In genomic region chr16:716250-716607, GRCh38 we compare ENCODE assay signal across 8 cellular contexts. TPM values are rescaled to one million over a fixed set of nuclear protein-coding genes. Genes with fewer than 3 reads are reported as not detected.
DNase-seq lines count a peak whose midpoint lies in the region; ATAC-seq lines count a peak whose summit lies in the region.

No MANE protein-coding gene starts in this region.

- H3K36me3 Mint-ChIP-seq in activated CD4-positive, alpha-beta T cell treated with anti-CD3 and anti-CD28 coated beads, Interleukin-2, amount 10 ng/mL, durations not matched to agents 24 days and 14 days (ENCODE audit: low read depth) = no peaks in the 10 kb centered on the region
- no peaks in the 10 kb centered on the region for H3K36me3 Mint-ChIP-seq in activated T-helper 17 cell treated with anti-CD3 and anti-CD28 coated beads, Interleukin-2, amount 50 U/mL, for 72 hours (ENCODE audit: low read depth)

- H3K36me3 ChIP-seq in iPS-20b (ENCODE audit: insufficient read depth, low read depth, low read length) (no peaks in the 10 kb centered on the region), subcutaneous abdominal adipose tissue (ENCODE audit: control insufficient read depth in 5 of 5, insufficient read depth in 5 of 5, low read length in 5 of 5) (no peaks in the 10 kb centered on the region)

- peak overlapping the region; percentile 62 for H3K4me3 Mint-ChIP-seq in activated CD4-positive, alpha-beta T cell treated with anti-CD3 and anti-CD28 coated beads, Interleukin-2, amount 10 ng/mL, durations not matched to agents 24 days and 14 days
- peak overlapping the region; percentile 44 for H3K4me3 Mint-ChIP-seq in activated T-helper 17 cell treated with anti-CD3 and anti-CD28 coated beads, Interleukin-2, amount 50 U/mL, for 72 hours

- H3K27me3 Mint-ChIP-seq in activated CD4-positive, alpha-beta T cell treated with anti-CD3 and anti-CD28 coated beads, Interleukin-2, amount 10 ng/mL, durations not matched to agents 24 days and 14 days = peaks cover 23% of the 10 kb centered on the region
- no peaks in the 10 kb centered on the region for H3K27me3 Mint-ChIP-seq in activated T-helper 17 cell treated with anti-CD3 and anti-CD28 coated beads, Interleukin-2, amount 50 U/mL, for 72 hours

- H3K27ac ChIP-seq in iPS-20b (ENCODE audit: low read length) (no peak overlapping the region), subcutaneous abdominal adipose tissue (ENCODE audit: low read depth, low read length) (no peak overlapping the region)

- H3K9me3 ChIP-seq in iPS-20b (ENCODE audit: insufficient read depth, low read depth, low read length) (no peaks in the 10 kb centered on the region), subcutaneous abdominal adipose tissue (ENCODE audit: control insufficient read depth in 5 of 5, low read length in 5 of 5) (no peaks in the 10 kb centered on the region)

- H3K4me1 ChIP-seq in iPS-20b (ENCODE audit: insufficient read depth, low read length) (peaks cover 3% of the 10 kb centered on the region; the same call in 1 of the 2 replicates), subcutaneous abdominal adipose tissue (ENCODE audit: control insufficient read depth in 5 of 5, insufficient read depth in 5 of 5, low read length in 5 of 5) (peaks cover 0 to 42% (median 29%) of the 10 kb centered on the region in 5 donors)

- H3K4me1 Mint-ChIP-seq in activated CD4-positive, alpha-beta T cell treated with anti-CD3 and anti-CD28 coated beads, Interleukin-2, amount 10 ng/mL, durations not matched to agents 24 days and 14 days = peaks cover 7% of the 10 kb centered on the region
- H3K4me1 Mint-ChIP-seq in activated T-helper 17 cell treated with anti-CD3 and anti-CD28 coated beads, Interleukin-2, amount 50 U/mL, for 72 hours = no peaks in the 10 kb centered on the region

- peak overlapping the region; percentile 38; the same call in 1 of the 2 replicates for H3K4me3 ChIP-seq in iPS-20b (ENCODE audit: low read length)
- H3K4me3 ChIP-seq in subcutaneous abdominal adipose tissue (ENCODE audit: low read depth in 1 of 5, low read length in 5 of 5) = peak overlapping the region in 3 of 5 donors; percentile 10 to 78 (median 68)

- H3K27me3 ChIP-seq in iPS-20b (ENCODE audit: insufficient read depth, low read length) (peaks cover 62% of the 10 kb centered on the region), subcutaneous abdominal adipose tissue (ENCODE audit: control insufficient read depth in 5 of 5, insufficient read depth in 4 of 5, low read length in 5 of 5) (peaks cover 6 to 16% (median 9%) of the 10 kb centered on the region in 5 donors)

- no peak for DNase-seq in activated CD4-positive, alpha-beta T cell treated with anti-CD3 and anti-CD28 coated beads, Interleukin-2, amount 10 ng/mL, durations not matched to agents 24 days and 14 days
- DNase-seq in activated CD4-positive, alpha-beta T cell treated with anti-CD3 and anti-CD28 coated beads for 1 hour = no peak
- DNase-seq in NCI-H2029 treated with DMSO at 0.1 percent for 48 hours (lab: John Stamatoyannopoulos, UW) = no peak

- no peak overlapping the region for H3K27ac Mint-ChIP-seq in activated CD4-positive, alpha-beta T cell treated with anti-CD3 and anti-CD28 coated beads, Interleukin-2, amount 10 ng/mL, durations not matched to agents 24 days and 14 days
- H3K27ac Mint-ChIP-seq in activated T-helper 17 cell treated with anti-CD3 and anti-CD28 coated beads, Interleukin-2, amount 50 U/mL, for 72 hours = no peak overlapping the region

- no peak for ATAC-seq in activated T-helper 17 cell treated with anti-CD3 and anti-CD28 coated beads, Interleukin-2, amount 50 U/mL, for 72 hours (replicated peaks)
- ATAC-seq in GM21717 (IDR thresholded peaks at IDR 0.05; ENCODE audit: unreplicated experiment) (no peak), GM21529 (IDR thresholded peaks at IDR 0.05; ENCODE audit: unreplicated experiment) (no peak)

- intact Hi-C loops in activated CD4-positive, alpha-beta T cell treated with anti-CD3 and anti-CD28 coated beads, Interleukin-2, amount 10 ng/mL, durations not matched to agents 24 days and 14 days (cut with micrococcal nuclease) = no loop called here

- no peaks in the 10 kb centered on the region for H3K9me3 Mint-ChIP-seq in activated CD4-positive, alpha-beta T cell treated with anti-CD3 and anti-CD28 coated beads, Interleukin-2, amount 10 ng/mL, durations not matched to agents 24 days and 14 days
- H3K9me3 Mint-ChIP-seq in activated T-helper 17 cell treated with anti-CD3 and anti-CD28 coated beads, Interleukin-2, amount 50 U/mL, for 72 hours = no peaks in the 10 kb centered on the region

- H3K9ac ChIP-seq in iPS-20b (ENCODE audit: low read depth, low read length) = no peak overlapping the region
- H3K9ac ChIP-seq in subcutaneous abdominal adipose tissue (ENCODE audit: low read length in 5 of 5) = peak overlapping the region in 3 of 5 donors; percentile 10 to 37 (median 21)

RNA-seq across cellular contexts. Expression of gene METRN, which starts 1.3 kb away (rescaled TPM):
- total RNA-seq in activated CD4-positive, alpha-beta T cell treated with anti-CD3 and anti-CD28 coated beads, Interleukin-2, amount 10 ng/mL, durations not matched to agents 24 days and 14 days = 27.7 and 30.2 TPM in 2 replicates
- 1 to 10 TPM; 4.5 to 8.4 TPM for total RNA-seq in activated T-helper 17 cell treated with anti-CD3 and anti-CD28 coated beads, Interleukin-2, amount 50 U/mL, for 72 hours

RNA-seq across cellular contexts. Expression of gene ANTKMT, which starts 4.7 kb away (rescaled TPM):
- 38.5 and 56.3 TPM in 2 replicates for total RNA-seq in activated CD4-positive, alpha-beta T cell treated with anti-CD3 and anti-CD28 coated beads, Interleukin-2, amount 10 ng/mL, durations not matched to agents 24 days and 14 days
- 10 to 100 TPM; 13.5 to 22.4 TPM for total RNA-seq in activated T-helper 17 cell treated with anti-CD3 and anti-CD28 coated beads, Interleukin-2, amount 50 U/mL, for 72 hours

RNA-seq across cellular contexts. Expression of gene CCDC78, which starts 10.0 kb away (rescaled TPM):
- 6.9 and 8.0 TPM in 2 replicates for total RNA-seq in activated CD4-positive, alpha-beta T cell treated with anti-CD3 and anti-CD28 coated beads, Interleukin-2, amount 10 ng/mL, durations not matched to agents 24 days and 14 days
- 1 to 10 TPM; 4.3 to 4.4 TPM for total RNA-seq in activated T-helper 17 cell treated with anti-CD3 and anti-CD28 coated beads, Interleukin-2, amount 50 U/mL, for 72 hours

RNA-seq across cellular contexts. Expression of gene FBXL16, which starts 10.6 kb away (rescaled TPM):
- 6.4 and 6.8 TPM in 2 replicates for total RNA-seq in activated CD4-positive, alpha-beta T cell treated with anti-CD3 and anti-CD28 coated beads, Interleukin-2, amount 10 ng/mL, durations not matched to agents 24 days and 14 days
- total RNA-seq in activated T-helper 17 cell treated with anti-CD3 and anti-CD28 coated beads, Interleukin-2, amount 50 U/mL, for 72 hours = 10 to 100 TPM in 1 of 2 donors, 1 to 10 TPM in 1; 6.4 to 23.6 TPM

RNA-seq across cellular contexts. Expression of gene HAGHL, which starts 10.7 kb away (rescaled TPM):
- total RNA-seq in activated CD4-positive, alpha-beta T cell treated with anti-CD3 and anti-CD28 coated beads, Interleukin-2, amount 10 ng/mL, durations not matched to agents 24 days and 14 days = 13.1 and 20.9 TPM in 2 replicates
- total RNA-seq in activated T-helper 17 cell treated with anti-CD3 and anti-CD28 coated beads, Interleukin-2, amount 50 U/mL, for 72 hours = 10 to 100 TPM in 1 of 2 donors, 1 to 10 TPM in 1; 9.2 to 14.0 TPM
